Comparison of ENCODE assay signal across 2 cellular contexts in genomic region chr16:67982011-67982696, GRCh38.
TF ChIP-seq lines count a peak whose summit lies in the region.

No MANE protein-coding gene starts in this region.

TF ChIP-seq in WTC11, 78 proteins besides CTCF, POLR2A, EP300 and RAD21:
- TF ChIP-seq, protein P1, sequence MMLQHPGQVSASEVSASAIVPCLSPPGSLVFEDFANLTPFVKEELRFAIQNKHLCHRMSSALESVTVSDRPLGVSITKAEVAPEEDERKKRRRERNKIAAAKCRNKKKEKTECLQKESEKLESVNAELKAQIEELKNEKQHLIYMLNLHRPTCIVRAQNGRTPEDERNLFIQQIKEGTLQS (CRISPR knock-in tag; conservative IDR thresholded peaks at IDR 0.05) = no peak
- peak; percentile 31; the same call in 1 of the 2 replicates for TF ChIP-seq ZNF121 (CRISPR knock-in tag; IDR thresholded peaks at IDR 0.05)

TF ChIP-seq in HepG2, 621 proteins besides CTCF, POLR2A, EP300 and RAD21:
- TF ChIP-seq ETV5 (CRISPR knock-in tag; IDR thresholded peaks at IDR 0.05; ENCODE audit: borderline replicate concordance) (no peak), GABPB1 (CRISPR knock-in tag; IDR thresholded peaks at IDR 0.05) (peak; percentile 29; the same call in 1 of the 2 replicates), ZBTB38 (CRISPR knock-in tag; IDR thresholded peaks at IDR 0.05) (0 out of 2 replicates have a peak, but pooled peaks have one; percentile 14), MXD3 (CRISPR knock-in tag; IDR thresholded peaks at IDR 0.05) (0 out of 2 replicates have a peak, but pooled peaks have one; percentile 12)
